In genomic region chr4:142443469-142443868, GRCh38 we compare ENCODE assay signal across 1 cellular context.
TF ChIP-seq lines count a peak whose summit lies in the region.

No MANE protein-coding gene starts in this region.

TF ChIP-seq in WTC11, 78 proteins besides CTCF, POLR2A, EP300 and RAD21 (continued from another document):
- TF ChIP-seq SOX15 (CRISPR knock-in tag; IDR thresholded peaks at IDR 0.05) (no peak), NFYB (CRISPR knock-in tag; conservative IDR thresholded peaks at IDR 0.05; ENCODE audit: low read depth) (no peak), TEAD4 (CRISPR knock-in tag; IDR thresholded peaks at IDR 0.05) (no peak)
